Comparison of ENCODE assay signal across 15 cellular contexts in the genomic region with DNA sequence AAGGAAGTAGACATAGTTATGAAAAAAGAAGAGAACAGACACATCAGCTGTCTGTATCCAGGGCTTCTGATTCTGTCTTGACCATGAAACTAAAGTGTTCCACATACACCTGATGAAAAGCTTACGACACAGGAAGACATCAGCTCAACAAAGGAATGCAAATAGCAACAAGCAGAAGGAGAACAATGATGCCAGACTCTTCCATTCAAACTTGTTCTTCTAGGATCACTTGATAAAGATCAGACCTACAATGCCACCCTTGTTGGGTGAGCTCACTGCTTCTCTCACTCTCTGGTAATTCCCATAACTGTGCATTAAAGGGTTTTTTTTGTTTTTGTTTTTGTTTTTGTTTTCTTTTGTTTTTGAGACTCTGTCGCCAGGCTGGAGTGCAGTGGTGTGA. TPM values are rescaled to one million over a fixed set of nuclear protein-coding genes. Genes with fewer than 3 reads are reported as not detected.
A peak's percentile ranks its signal among the peaks of the same experiment; 100 is the strongest.
DNase-seq lines count a peak whose midpoint lies in the region; ATAC-seq and TF ChIP-seq lines count a peak whose summit lies in the region.
"Had no signal": no experiment of that assay in that cellular context is flagged by ENCODE, and none has a peak within 500 bp of the region (broad histone marks: within the 10 kb centered on the region; RNA-seq: fewer than 3 reads in every experiment).

No MANE protein-coding gene starts in this region.

- peaks cover 35% of the 10 kb centered on the region for H3K27me3 Mint-ChIP-seq in osteocyte (ENCODE audit: unreplicated experiment)

- H3K27me3 ChIP-seq in mammary epithelial cell (ENCODE audit: insufficient read depth, low read length) (peaks cover 6% of the 10 kb centered on the region), breast epithelium (no peaks in the 10 kb centered on the region), Peyer's patch (no peaks in the 10 kb centered on the region)

- BruUV-seq in mammary epithelial cell (replicated peaks; lab: Mats Ljungman, UMichigan), result no TSS peak

- H2AFZ ChIP-seq in mammary epithelial cell (ENCODE audit: low read depth, low read length), result no peak overlapping the region

- no peaks in the 10 kb centered on the region for H3K79me2 ChIP-seq in mammary epithelial cell (ENCODE audit: insufficient read depth, low read length)

- no peak overlapping the region for H3K27ac Mint-ChIP-seq in osteocyte (ENCODE audit: unreplicated experiment)
- H3K27ac Mint-ChIP-seq: B cell; CD4-positive, alpha-beta T cell had no signal

- no peak overlapping the region for H3K4me2 ChIP-seq in mammary epithelial cell (ENCODE audit: insufficient read depth, low read depth, low read length)

- ATAC-seq in HG03280 (IDR thresholded peaks at IDR 0.05; ENCODE audit: unreplicated experiment), result no peak

- H3K4me3 ChIP-seq in mammary epithelial cell (replicated peaks in 1 of 3; ENCODE audit: insufficient read depth in 1 of 3, low read depth in 2 of 3, low read length in 3 of 3), result no peak overlapping the region
- H3K4me3 ChIP-seq in breast epithelium, result no peak overlapping the region
- H3K4me3 ChIP-seq in Peyer's patch, result no peak overlapping the region
- H3K4me3 ChIP-seq: HAP-1 had no signal

- WGBS in mammary epithelial cell (ENCODE audit: low coverage, missing lambda C conversion rate), result 47% methylated on average over 2 of the region's 2 CpGs

- no peaks in the 10 kb centered on the region for H3K4me1 Mint-ChIP-seq in osteocyte (ENCODE audit: unreplicated experiment)
- H3K4me1 Mint-ChIP-seq: B cell had no signal

- H3K36me3 Mint-ChIP-seq in osteocyte (ENCODE audit: unreplicated experiment), result no peaks in the 10 kb centered on the region

- in situ Hi-C loops in mammary epithelial cell (cut with MboI; ENCODE audit: low sequenced_read_pairs in 2 of 2) (no loop called here), SK-MEL-5 (cut with HindIII; ENCODE audit: low pct_unique_long_range_greater_than_20kb, low sequenced_read_pairs) (no loop called here)

- intact Hi-C loops in mammary epithelial cell (cut with micrococcal nuclease) (no loop called here), breast epithelium (cut with DNase I; ENCODE audit: low total_unique reads) (no loop called here)

- DNase-seq in mammary epithelial cell (peak; percentile 21), breast epithelium (ENCODE audit: low spot score in 2 of 2) (no peak), SK-MEL-5 (ENCODE audit: low read depth, low spot score) (peak; percentile 78), iPS-NIHi11 (ENCODE audit: low spot score) (peak; percentile 19), osteocyte (ENCODE audit: extremely low spot score, unreplicated experiment) (no peak), Peyer's patch (no peak)
- DNase-seq: C1 segment of cervical spinal cord; CD4-positive, alpha-beta T cell; COR-L47; DMS153; DMS79 treated with DMSO at 0.1 percent for 48 hours; EL had no signal

- H4K20me1 ChIP-seq in mammary epithelial cell (ENCODE audit: insufficient read depth, low read length), result no peaks in the 10 kb centered on the region

- TF ChIP-seq CTCF in mammary epithelial cell (conservative IDR thresholded peaks at IDR 0.05 in 1 of 2, IDR thresholded peaks at IDR 0.05 in 1 of 2; ENCODE audit: extremely low read depth in 1 of 2, insufficient read depth in 1 of 2, low read depth in 1 of 2, low read length in 2 of 2) (no peak), breast epithelium (IDR thresholded peaks at IDR 0.05) (no peak), osteocyte (IDR thresholded peaks at IDR 0.05) (no peak), Peyer's patch (IDR thresholded peaks at IDR 0.05) (no peak)

- H3K36me3 ChIP-seq in mammary epithelial cell (ENCODE audit: insufficient read depth, low read length) (no peaks in the 10 kb centered on the region), breast epithelium (no peaks in the 10 kb centered on the region), Peyer's patch (no peaks in the 10 kb centered on the region)
- H3K36me3 ChIP-seq: HAP-1 had no signal

- dilution Hi-C loops in mammary epithelial cell (cut with HindIII; ENCODE audit: low sequenced_read_pairs), result no loop called here

- H3K9me3 ChIP-seq in mammary epithelial cell (replicated peaks; ENCODE audit: insufficient read depth, low read length) (no peaks in the 10 kb centered on the region), breast epithelium (no peaks in the 10 kb centered on the region), Peyer's patch (no peaks in the 10 kb centered on the region)
- H3K9me3 ChIP-seq: HAP-1 had no signal

- no peaks in the 10 kb centered on the region for H3K4me1 ChIP-seq in mammary epithelial cell (ENCODE audit: insufficient read depth, low read length)
- no peaks in the 10 kb centered on the region for H3K4me1 ChIP-seq in breast epithelium
- H3K4me1 ChIP-seq in Peyer's patch, result no peaks in the 10 kb centered on the region

- H3K27ac ChIP-seq in mammary epithelial cell (ENCODE audit: insufficient read depth, low read depth, low read length), result no peak overlapping the region
- H3K27ac ChIP-seq in breast epithelium, result no peak overlapping the region
- H3K27ac ChIP-seq in Peyer's patch, result no peak overlapping the region

- TF ChIP-seq POLR2A in breast epithelium (IDR thresholded peaks at IDR 0.05) (no peak), Peyer's patch (IDR thresholded peaks at IDR 0.05) (no peak)

- H3K4me3 Mint-ChIP-seq in osteocyte (ENCODE audit: unreplicated experiment), result no peak overlapping the region
- H3K4me3 Mint-ChIP-seq: B cell; CD4-positive, alpha-beta T cell had no signal

- CTCF ChIA-PET in mammary epithelial cell (lab: Charles Lee; ENCODE audit: low non-redundant PET), result interaction anchor here (0.6 kb wide), 1 partner anchor 767 kb away, joined by 3 read pairs; no protein-coding TSS in a partner anchor

- H3K9ac ChIP-seq in mammary epithelial cell (ENCODE audit: insufficient read depth, low read length), result no peak overlapping the region

- no peaks in the 10 kb centered on the region for H3K9me3 Mint-ChIP-seq in osteocyte (ENCODE audit: unreplicated experiment)
- H3K9me3 Mint-ChIP-seq: CD4-positive, alpha-beta T cell had no signal

RNA-seq across cellular contexts. Expression of gene GATM, which starts 49.7 kb away (rescaled TPM):
- total RNA-seq in mammary epithelial cell (1 to 10 TPM; 1.4 to 4.5 TPM), breast epithelium (10 to 100 TPM in 2 of 3 donors, 1 to 10 TPM in 1; 8.8 to 31.5 (median 22.8) TPM), osteocyte (not detected in 2 replicates), Peyer's patch (100 to 1,000 TPM; 112 to 196 (median 168) TPM)
- 0.44 TPM for polyA plus RNA-seq in mammary epithelial cell
- polyA minus RNA-seq in mammary epithelial cell, result not detected
- 0.85 and 2.9 TPM in 2 replicates for total RNA-seq in SK-MEL-5 (2014; rRNA removed; shearing (Covaris generic))
- polyA plus RNA-seq in SK-MEL-5 (2015; cell fraction: cytosol; rRNA removed), result 1.5 and 1.8 TPM in 2 replicates
- 1.6 and 3.5 TPM in 2 replicates for polyA plus RNA-seq in SK-MEL-5 (2015; cell fraction: nucleus; rRNA removed)

Comparison
In these comparisons a context has a peak if more than half of its experiments do, and no peak if none do; other contexts are left out.
1. DNase-seq: peak in mammary epithelial cell (single experiment), SK-MEL-5 (single experiment) and iPS-NIHi11 (single experiment); none in breast epithelium (0 of 2), osteocyte (single experiment) and Peyer's patch (0 of 3).